In genomic region chr19:41219924-41220567, GRCh38 we compare ENCODE assay signal across 8 cellular contexts. TPM values are rescaled to one million over a fixed set of nuclear protein-coding genes. Genes with fewer than 3 reads are reported as not detected.
DNase-seq lines count a peak whose midpoint lies in the region; ATAC-seq and TF ChIP-seq lines count a peak whose summit lies in the region.

No MANE protein-coding gene starts in this region.

- H3K27me3 ChIP-seq in stomach smooth muscle (ENCODE audit: control insufficient read depth in 1 of 2, insufficient read depth in 2 of 2, low read length in 2 of 2) = no peaks in the 10 kb centered on the region

- H3K9ac ChIP-seq in stomach smooth muscle (ENCODE audit: low read length in 2 of 2) = peak overlapping the region; percentile 89 to 92

- no peak for TF ChIP-seq CTCF in MCF 10A (IDR thresholded peaks at IDR 0.05; ENCODE audit: unreplicated experiment)

- ATAC-seq in activated T-cell treated with anti-CD3 and anti-CD28 coated beads, Interleukin-2, amount 50 U/mL, for 72 hours (replicated peaks in 1 of 2) = no peak

- peaks cover 0 to 4% of the 10 kb centered on the region in 2 donors for H3K36me3 ChIP-seq in stomach smooth muscle (ENCODE audit: control insufficient read depth in 2 of 2, insufficient read depth in 2 of 2, low read length in 2 of 2)

- POLR2A ChIA-PET in MCF 10A (lab: Yijun Ruan, JAX) = interaction anchor here (0.8 to 14.1 kb wide), 4 partner anchors 42 to 649 kb away, joined by 3 to 345 read pairs (median 3); partner anchors contain the start of gene HNRNPUL1

- H3K27ac ChIP-seq in stomach smooth muscle (ENCODE audit: low read length) = peak overlapping the region; percentile 96

- no peaks in the 10 kb centered on the region for H3K9me3 Mint-ChIP-seq in MCF 10A (ENCODE audit: unreplicated experiment)
- H3K9me3 Mint-ChIP-seq in activated T-cell treated with anti-CD3 and anti-CD28 coated beads, Interleukin-2, amount 50 U/mL, for 72 hours = no peaks in the 10 kb centered on the region

- peak; percentile 44 for DNase-seq in HT1080 (ENCODE audit: low read depth)
- peak; percentile 45 for DNase-seq in MCF 10A (ENCODE audit: unreplicated experiment)
- DNase-seq in iPS-NIHi11 (ENCODE audit: low spot score) = peak; percentile 38
- no peak for DNase-seq in stimulated activated naive CD4-positive, alpha-beta T cell treated with Interleukin-2 at 50 U/mL for 16 hours (lab: John Stamatoyannopoulos, UW)
- no peak for DNase-seq in NCI-H146 treated with DMSO at 0.1 percent for 48 hours (lab: John Stamatoyannopoulos, UW; ENCODE audit: unreplicated experiment)
- no peak for DNase-seq in activated T-cell treated with anti-CD3 and anti-CD28 coated beads, Interleukin-2, amount 50 U/mL, for 72 hours
- no peak for DNase-seq in GF-D8 (lab: John Stamatoyannopoulos, UW)

- H3K27me3 Mint-ChIP-seq in MCF 10A (ENCODE audit: insufficient read depth, unreplicated experiment) = no peaks in the 10 kb centered on the region
- H3K27me3 Mint-ChIP-seq in activated T-cell treated with anti-CD3 and anti-CD28 coated beads, Interleukin-2, amount 50 U/mL, for 72 hours (ENCODE audit: low read depth) = peaks cover 30% of the 10 kb centered on the region

- H3K36me3 Mint-ChIP-seq in MCF 10A (ENCODE audit: insufficient read depth, unreplicated experiment) = peaks cover 15% of the 10 kb centered on the region
- H3K36me3 Mint-ChIP-seq in activated T-cell treated with anti-CD3 and anti-CD28 coated beads, Interleukin-2, amount 50 U/mL, for 72 hours (ENCODE audit: insufficient read depth in 2 of 2) = peaks cover 0 to 1% of the 10 kb centered on the region in 2 donors

- H3K4me3 Mint-ChIP-seq in MCF 10A (ENCODE audit: unreplicated experiment) = peak overlapping the region; percentile 78
- no peak overlapping the region for H3K4me3 Mint-ChIP-seq in activated T-cell treated with anti-CD3 and anti-CD28 coated beads, Interleukin-2, amount 50 U/mL, for 72 hours

- peak overlapping the region; percentile 79 to 80 for H3K4me3 ChIP-seq in stomach smooth muscle (ENCODE audit: low read length in 2 of 2)

- CTCF ChIA-PET in MCF 10A (lab: Yijun Ruan, JAX) = interaction anchor here (0.5 to 3.9 kb wide), 4 partner anchors 9 to 557 kb away, joined by 3 to 30 read pairs (median 5); partner anchors contain the start of gene HNRNPUL1

- no TSS peak for BruUV-seq in MCF 10A (replicated peaks; lab: Mats Ljungman, UMichigan)

- intact Hi-C loops in MCF 10A (cut with micrococcal nuclease) = loop anchor here (2.0 kb wide), 1 partner anchor 43 kb away; no protein-coding TSS in a partner anchor

- peaks cover 53% of the 10 kb centered on the region for H3K4me1 Mint-ChIP-seq in MCF 10A (ENCODE audit: insufficient read depth, unreplicated experiment)
- H3K4me1 Mint-ChIP-seq in activated T-cell treated with anti-CD3 and anti-CD28 coated beads, Interleukin-2, amount 50 U/mL, for 72 hours (ENCODE audit: low read depth) = peaks cover 28% of the 10 kb centered on the region

- no peaks in the 10 kb centered on the region for H3K9me3 ChIP-seq in stomach smooth muscle (ENCODE audit: control insufficient read depth in 2 of 2, low read length in 2 of 2)

- H3K4me1 ChIP-seq in stomach smooth muscle (ENCODE audit: control insufficient read depth, insufficient read depth, low read length) = peaks cover 37% of the 10 kb centered on the region

- H3K27ac Mint-ChIP-seq in MCF 10A (ENCODE audit: low read depth, unreplicated experiment) = peak overlapping the region; percentile 96
- H3K27ac Mint-ChIP-seq in activated T-cell treated with anti-CD3 and anti-CD28 coated beads, Interleukin-2, amount 50 U/mL, for 72 hours = no peak overlapping the region

RNA-seq across cellular contexts. Expression of gene AXL, which starts 1.0 kb away (rescaled TPM):
- 613 and 754 TPM in 2 replicates for total RNA-seq in HT1080 (2014; rRNA removed; shearing (Covaris generic))
- polyA plus RNA-seq in HT1080 (2015; cell fraction: cytosol; rRNA removed) = 265 and 297 TPM in 2 replicates
- polyA plus RNA-seq in HT1080 (2015; cell fraction: nucleus; rRNA removed) = 225 and 235 TPM in 2 replicates
- total RNA-seq in MCF 10A (2022) = 136 and 165 TPM in 2 replicates
- total RNA-seq in activated T-cell treated with anti-CD3 and anti-CD28 coated beads, Interleukin-2, amount 50 U/mL, for 72 hours = under 1 TPM; 0.17 to 0.44 TPM

RNA-seq across cellular contexts. Expression of gene CYP2S1, which starts 27.0 kb away (rescaled TPM):
- 1.4 and 1.7 TPM in 2 replicates for total RNA-seq in HT1080 (2014; rRNA removed; shearing (Covaris generic))
- 4.4 and 5.8 TPM in 2 replicates for polyA plus RNA-seq in HT1080 (2015; cell fraction: cytosol; rRNA removed)
- 4.6 and 7.0 TPM in 2 replicates for polyA plus RNA-seq in HT1080 (2015; cell fraction: nucleus; rRNA removed)
- not detected in 2 replicates for total RNA-seq in MCF 10A (2022)
- total RNA-seq in activated T-cell treated with anti-CD3 and anti-CD28 coated beads, Interleukin-2, amount 50 U/mL, for 72 hours = 1 to 10 TPM in 1 of 2 donors, under 1 TPM in 1; 0.35 to 1.2 TPM

RNA-seq across cellular contexts. Expression of gene HNRNPUL1, which starts 44.1 kb away (rescaled TPM):
- 160 and 187 TPM in 2 replicates for total RNA-seq in HT1080 (2014; rRNA removed; shearing (Covaris generic))
- polyA plus RNA-seq in HT1080 (2015; cell fraction: cytosol; rRNA removed) = 205 and 230 TPM in 2 replicates
- 171 and 172 TPM in 2 replicates for polyA plus RNA-seq in HT1080 (2015; cell fraction: nucleus; rRNA removed)
- total RNA-seq in MCF 10A (2022) = 179 and 204 TPM in 2 replicates
- 100 to 1,000 TPM; 276 to 351 TPM for total RNA-seq in activated T-cell treated with anti-CD3 and anti-CD28 coated beads, Interleukin-2, amount 50 U/mL, for 72 hours

Comparison
In these comparisons a context has a peak if more than half of its experiments do, and no peak if none do; other contexts are left out.
1. DNase-seq: peak in HT1080 (single experiment), MCF 10A (single experiment) and iPS-NIHi11 (single experiment); none in stimulated activated naive CD4-positive, alpha-beta T cell treated with Interleukin-2 at 50 U/mL for 16 hours (single experiment), NCI-H146 treated with DMSO at 0.1 percent for 48 hours (single experiment), activated T-cell treated with anti-CD3 and anti-CD28 coated beads, Interleukin-2, amount 50 U/mL, for 72 hours (0 of 2) and GF-D8 (single experiment).
2. RNA of gene AXL, which starts 1.0 kb away (total RNA-seq): 613 to 754 TPM in HT1080 and 136 to 165 TPM in MCF 10A; 0.17 to 0.44 TPM in activated T-cell treated with anti-CD3 and anti-CD28 coated beads, Interleukin-2, amount 50 U/mL, for 72 hours; every median in the first group is over 10 times any median in the second.